In the genomic region with DNA sequence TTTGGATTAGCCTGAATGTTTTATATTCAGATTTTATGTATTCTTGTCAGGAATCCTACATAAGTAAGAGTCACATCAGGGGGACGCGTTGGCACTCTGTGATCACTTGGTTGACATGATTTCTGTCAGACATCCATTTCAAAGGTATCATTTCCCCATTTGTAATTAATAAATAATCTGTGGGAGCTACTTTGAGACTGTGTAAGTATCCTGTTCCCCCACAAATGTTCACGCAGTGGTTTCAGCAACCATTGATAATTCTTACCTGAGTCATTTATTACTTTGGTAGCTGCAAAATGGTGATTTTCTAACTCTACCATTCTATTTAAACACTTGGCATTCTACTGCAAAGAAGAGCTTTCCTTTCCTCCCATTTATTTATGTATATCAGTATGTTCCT, we compare ENCODE assay signal across 20 cellular contexts.
"Had no signal": no experiment of that assay in that cellular context is flagged by ENCODE, and none has a peak within 500 bp of the region (broad histone marks: within the 10 kb centered on the region; RNA-seq: fewer than 3 reads in every experiment).

No MANE protein-coding gene starts in this region.

- FAIRE-seq: astrocyte, bronchial epithelial cell, kidney, urothelium cell line had no signal

- DNase-seq: activated CD4-positive, alpha-beta T cell treated with anti-CD3 and anti-CD28 coated beads for 1 hour; activated CD4-positive, alpha-beta T cell treated with anti-CD3 and anti-CD28 coated beads, Interleukin-2, amount 50 U/mL, for 48 hours; activated CD8-positive, alpha-beta memory T cell treated with anti-CD3 and anti-CD28 coated beads, Interleukin-2, amount 10 ng/mL, durations not matched to agents 7 days and 5 days; activated naive CD4-positive, alpha-beta T cell treated with anti-CD3 and anti-CD28 coated beads for 36 hours; activated T-cell treated with anti-CD3 and anti-CD28 coated beads, Interleukin-2, amount 50 U/mL, for 1 hour; effector memory CD8-positive, alpha-beta T cell; foreskin keratinocyte; glutamatergic neuron; hypothalamus; left lung; mammary epithelial cell; ovary; sigmoid colon; stimulated activated CD4-positive, alpha-beta T cell treated with anti-CD3 and anti-CD28 coated beads, Interleukin-4, amount 100 ng/mL, for 1 hour; stimulated activated naive B cell treated with anti-CD40 and anti-IgM and Interleukin-4, amounts not matched to agents 10 μg/mL and 1 μg/mL and 100 μg/mL, for 72 hours; thyroid gland had no signal

- ATAC-seq: activated CD8-positive, alpha-beta memory T cell treated with anti-CD3 and anti-CD28 coated beads, Interleukin-2, amount 10 ng/mL, durations not matched to agents 7 days and 5 days; effector memory CD8-positive, alpha-beta T cell; left lung; stimulated activated naive B cell treated with anti-CD40 and anti-IgM and Interleukin-4, amounts not matched to agents 10 μg/mL and 1 μg/mL and 100 μg/mL, for 72 hours had no signal
